8 cellular contexts compared by ENCODE assay signal in the genomic region with DNA sequence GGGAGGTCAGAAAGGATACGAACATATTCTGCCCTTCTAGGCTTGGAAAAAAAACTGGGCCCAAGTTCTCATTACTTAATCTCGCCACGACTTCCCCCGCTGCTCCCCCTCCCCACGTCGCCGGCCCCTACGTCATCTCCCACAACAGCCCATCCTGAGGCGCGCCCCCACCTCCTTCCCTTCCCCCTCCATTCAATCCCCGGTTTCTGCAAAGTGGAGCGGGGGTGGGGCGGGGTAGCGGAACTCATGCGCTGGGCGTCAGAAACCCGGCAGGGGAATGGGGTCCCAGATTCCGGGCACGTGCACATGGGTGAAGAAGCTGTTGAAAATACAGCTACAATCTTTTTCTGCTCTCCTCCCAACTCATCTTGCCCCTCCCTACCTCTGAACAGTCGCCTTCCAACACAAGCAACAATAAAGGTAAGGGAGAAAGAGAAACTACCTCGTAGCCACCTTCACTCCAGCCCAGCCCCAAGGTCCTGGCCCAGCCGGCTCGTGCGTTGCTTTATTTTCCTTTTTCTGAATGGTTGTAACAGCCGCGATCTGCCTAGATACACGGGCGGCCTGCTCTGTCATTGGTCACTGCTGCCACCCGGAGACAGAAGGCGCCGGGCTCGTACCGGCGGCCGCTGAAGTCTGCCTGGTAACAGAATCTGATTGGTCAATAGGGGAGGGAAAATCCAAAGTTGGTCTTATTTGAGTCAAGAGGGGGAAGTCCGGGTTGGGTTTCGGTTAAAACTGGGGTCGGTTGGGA. TPM values are rescaled to one million over a fixed set of nuclear protein-coding genes. Genes with fewer than 3 reads are reported as not detected.
DNase-seq lines count a peak whose midpoint lies in the region; ATAC-seq and TF ChIP-seq lines count a peak whose summit lies in the region.

Gene RFX5, minus strand, starts transcription at position 484 of the 754 bp plus-strand sequence. CDS start 932 bp downstream, outside the sequence.

- H3K27ac ChIP-seq in CD8-positive, alpha-beta memory T cell (ENCODE audit: low read depth, low read length): peak within 1 kb of the TSS; percentile 98
- peak within 1 kb of the TSS; percentile 56 to 90 for H3K27ac ChIP-seq in lung (ENCODE audit: low read depth in 1 of 2, low read length in 1 of 2)

- no peaks in the 10 kb centered on the region for H3K9me3 ChIP-seq in CD8-positive, alpha-beta memory T cell (ENCODE audit: low read length)
- no peaks in the 10 kb centered on the region for H3K9me3 ChIP-seq in lung (ENCODE audit: control insufficient read depth in 2 of 2, insufficient read depth in 1 of 2, low read length in 1 of 2)

- H3K4me1 ChIP-seq in CD8-positive, alpha-beta memory T cell (ENCODE audit: insufficient read depth, low read length): peaks cover 23% of the 10 kb centered on the region
- H3K4me1 ChIP-seq in lung (ENCODE audit: control insufficient read depth in 2 of 2, insufficient read depth in 2 of 2, low read length in 2 of 2): peaks cover 3% of the 10 kb centered on the region in 2 donors

- ATAC-seq in GM19468 (IDR thresholded peaks at IDR 0.05; ENCODE audit: extremely low read depth, unreplicated experiment) (peak; percentile 98), lung (ENCODE audit: insufficient read depth, low FRiP score) (peak; percentile 97)

- peak; percentile 88 to 97 (median 95) for DNase-seq in CD8-positive, alpha-beta memory T cell
- DNase-seq in HS-5 (ENCODE audit: low read depth) (peak; percentile 90), lung (ENCODE audit: low spot score) (peak; percentile 96)
- peak; percentile 92 for DNase-seq in NK-92 treated with Interleukin-12 subunit alpha and Interleukin-12 subunit beta, amount 100 ng/mL, for 24 hours (lab: John Stamatoyannopoulos, UW)
- peak; percentile 92 for DNase-seq in activated CD8-positive, alpha-beta memory T cell treated with anti-CD3 and anti-CD28 coated beads for 24 hours
- peak; percentile 87 for DNase-seq in effector CD8-positive, alpha-beta T cell (lab: John Stamatoyannopoulos, UW)
- DNase-seq in stimulated activated CD4-positive, alpha-beta T cell treated with anti-CD3 and anti-CD28 coated beads, TNF-alpha, amount 100 ng/mL, for 4 hours (ENCODE audit: low read depth in 3 of 3): peak; percentile 69 to 90 (median 88)

- H3K27me3 ChIP-seq in CD8-positive, alpha-beta memory T cell (ENCODE audit: insufficient read depth, low read length, poor library complexity, severe bottlenecking): no peaks in the 10 kb centered on the region
- no peaks in the 10 kb centered on the region for H3K27me3 ChIP-seq in lung (ENCODE audit: control insufficient read depth, insufficient read depth)

- no peak for TF ChIP-seq CTCF in lung (IDR thresholded peaks at IDR 0.05; ENCODE audit: control extremely low read depth, extremely low read depth)

- peaks cover 28 to 43% (median 38%) of the 10 kb centered on the region in 3 donors for H3K4me1 Mint-ChIP-seq in CD8-positive, alpha-beta memory T cell

- H3K4me3 Mint-ChIP-seq in CD8-positive, alpha-beta memory T cell: peak within 1 kb of the TSS; percentile 85 to 95 (median 93)

- 0% methylated on average over 38 of the region's 38 CpGs for WGBS in lung, 2 donors

- H3K36me3 ChIP-seq in CD8-positive, alpha-beta memory T cell (ENCODE audit: insufficient read depth, low read length): peaks cover 21% of the 10 kb centered on the region
- peaks cover 0 to 18% of the 10 kb centered on the region in 2 donors for H3K36me3 ChIP-seq in lung (ENCODE audit: control insufficient read depth in 2 of 2, insufficient read depth in 2 of 2, low read length in 2 of 2)

- POLR2A ChIA-PET in CD8-positive, alpha-beta memory T cell (lab: Charles Lee): interaction anchor here (0.5 to 1.6 kb wide), 5 partner anchors 8 to 271 kb away, joined by 3 to 10 read pairs (median 3); partner anchors contain the start of genes PI4KB, PSMB4 and ZNF687

- peaks cover 0 to 2% of the 10 kb centered on the region in 2 donors for H3K27me3 Mint-ChIP-seq in CD8-positive, alpha-beta memory T cell

- H3K4me3 ChIP-seq in CD8-positive, alpha-beta memory T cell (ENCODE audit: low read length): peak within 1 kb of the TSS; percentile 97
- peak within 1 kb of the TSS; percentile 58 for H3K4me3 ChIP-seq in lung

- H3K9me3 Mint-ChIP-seq in CD8-positive, alpha-beta memory T cell: no peaks in the 10 kb centered on the region

- peak within 1 kb of the TSS; percentile 95 to 100 (median 98) for H3K27ac Mint-ChIP-seq in CD8-positive, alpha-beta memory T cell

- peaks cover 0 to 48% (median 5%) of the 10 kb centered on the region in 3 donors for H3K36me3 Mint-ChIP-seq in CD8-positive, alpha-beta memory T cell

- CTCF ChIA-PET in CD8-positive, alpha-beta memory T cell (lab: Charles Lee): no interaction called here

RNA-seq across cellular contexts. Expression of gene RFX5, which starts in this region (rescaled TPM):
- total RNA-seq in CD8-positive, alpha-beta memory T cell: 10 to 100 TPM; 77.2 to 77.4 TPM
- polyA plus RNA-seq in CD8-positive, alpha-beta memory T cell: 38.0 TPM
- 10 to 100 TPM; 40.2 to 40.3 TPM for total RNA-seq in lung
- 10 to 100 TPM; 16.6 to 29.0 TPM for polyA plus RNA-seq in lung

Comparison
In these comparisons a context has a peak if more than half of its experiments do, and no peak if none do; other contexts are left out.
1. Peak in every context shown above with its lines: DNase-seq, ATAC-seq, H3K4me3 ChIP-seq and H3K27ac ChIP-seq.